2 cellular contexts compared by ENCODE assay signal in the genomic region with DNA sequence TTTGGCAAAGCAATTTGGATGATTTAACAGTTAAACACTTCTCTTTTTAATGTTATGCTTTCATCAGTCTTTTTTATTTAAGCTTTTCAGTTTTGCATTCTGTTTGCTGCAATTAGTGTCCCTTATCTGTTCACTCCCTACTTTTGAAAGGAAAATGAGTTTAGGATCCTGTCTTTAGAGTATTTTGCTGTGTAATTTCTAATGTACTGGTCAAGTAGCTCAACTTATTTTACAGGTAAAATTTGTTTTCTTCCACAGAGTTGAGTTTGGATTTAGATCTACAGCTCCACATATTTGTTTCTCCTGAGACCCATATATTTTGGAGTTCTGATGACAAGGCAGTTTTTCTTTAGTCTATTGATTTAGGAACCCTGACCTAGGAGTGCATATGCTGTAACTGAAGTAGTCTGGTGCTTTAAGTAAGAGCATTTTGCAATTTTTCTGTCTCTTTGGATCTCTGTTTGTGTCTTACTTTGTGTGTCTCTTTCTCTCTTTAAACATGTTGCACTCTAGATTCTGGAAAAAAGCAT.
A peak's percentile ranks its signal among the peaks of the same experiment; 100 is the strongest.
TF ChIP-seq lines count a peak whose summit lies in the region.

No MANE protein-coding gene starts in this region.

TF ChIP-seq in A549, 52 proteins besides CTCF, POLR2A, EP300 and RAD21:
- TF ChIP-seq SMC3 (IDR thresholded peaks at IDR 0.05) (no peak), EHF (CRISPR knock-in tag; IDR thresholded peaks at IDR 0.05) (no peak), RCOR1 (IDR thresholded peaks at IDR 0.05; ENCODE audit: low read depth, low read length) (no peak), ESRRA (IDR thresholded peaks at IDR 0.05; ENCODE audit: borderline replicate concordance, low read length) (no peak), USF2 (IDR thresholded peaks at IDR 0.05) (no peak), MAFK (IDR thresholded peaks at IDR 0.05; ENCODE audit: partially characterized antibody) (peak; percentile 76), HOXA7 (CRISPR knock-in tag; IDR thresholded peaks at IDR 0.05) (no peak)
- TF ChIP-seq, protein P1, sequence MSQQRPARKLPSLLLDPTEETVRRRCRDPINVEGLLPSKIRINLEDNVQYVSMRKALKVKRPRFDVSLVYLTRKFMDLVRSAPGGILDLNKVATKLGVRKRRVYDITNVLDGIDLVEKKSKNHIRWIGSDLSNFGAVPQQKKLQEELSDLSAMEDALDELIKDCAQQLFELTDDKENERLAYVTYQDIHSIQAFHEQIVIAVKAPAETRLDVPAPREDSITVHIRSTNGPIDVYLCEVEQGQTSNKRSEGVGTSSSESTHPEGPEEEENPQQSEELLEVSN (IDR thresholded peaks at IDR 0.05; ENCODE audit: borderline replicate concordance, low read depth) = no peak

TF ChIP-seq in HEK293, 187 proteins besides CTCF, POLR2A, EP300 and RAD21:
- TF ChIP-seq, protein P2, sequence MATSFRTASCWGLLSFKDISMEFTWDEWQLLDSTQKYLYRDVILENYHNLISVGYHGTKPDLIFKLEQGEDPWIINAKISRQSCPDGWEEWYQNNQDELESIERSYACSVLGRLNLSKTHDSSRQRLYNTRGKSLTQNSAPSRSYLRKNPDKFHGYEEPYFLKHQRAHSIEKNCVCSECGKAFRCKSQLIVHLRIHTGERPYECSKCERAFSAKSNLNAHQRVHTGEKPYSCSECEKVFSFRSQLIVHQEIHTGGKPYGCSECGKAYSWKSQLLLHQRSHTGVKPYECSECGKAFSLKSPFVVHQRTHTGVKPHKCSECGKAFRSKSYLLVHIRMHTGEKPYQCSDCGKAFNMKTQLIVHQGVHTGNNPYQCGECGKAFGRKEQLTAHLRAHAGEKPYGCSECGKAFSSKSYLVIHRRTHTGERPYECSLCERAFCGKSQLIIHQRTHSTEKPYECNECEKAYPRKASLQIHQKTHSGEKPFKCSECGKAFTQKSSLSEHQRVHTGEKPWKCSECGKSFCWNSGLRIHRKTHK (tag by site-specific recombination; IDR thresholded peaks at IDR 0.05) = no peak
- TF ChIP-seq, protein P3, sequence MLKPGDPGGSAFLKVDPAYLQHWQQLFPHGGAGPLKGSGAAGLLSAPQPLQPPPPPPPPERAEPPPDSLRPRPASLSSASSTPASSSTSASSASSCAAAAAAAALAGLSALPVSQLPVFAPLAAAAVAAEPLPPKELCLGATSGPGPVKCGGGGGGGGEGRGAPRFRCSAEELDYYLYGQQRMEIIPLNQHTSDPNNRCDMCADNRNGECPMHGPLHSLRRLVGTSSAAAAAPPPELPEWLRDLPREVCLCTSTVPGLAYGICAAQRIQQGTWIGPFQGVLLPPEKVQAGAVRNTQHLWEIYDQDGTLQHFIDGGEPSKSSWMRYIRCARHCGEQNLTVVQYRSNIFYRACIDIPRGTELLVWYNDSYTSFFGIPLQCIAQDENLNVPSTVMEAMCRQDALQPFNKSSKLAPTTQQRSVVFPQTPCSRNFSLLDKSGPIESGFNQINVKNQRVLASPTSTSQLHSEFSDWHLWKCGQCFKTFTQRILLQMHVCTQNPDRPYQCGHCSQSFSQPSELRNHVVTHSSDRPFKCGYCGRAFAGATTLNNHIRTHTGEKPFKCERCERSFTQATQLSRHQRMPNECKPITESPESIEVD (tag by site-specific recombination; IDR thresholded peaks at IDR 0.05) = peak; percentile 89
- 0 out of 2 replicates have a peak, but pooled peaks have one; percentile 1 for TF ChIP-seq ZNF561 (tag by site-specific recombination; IDR thresholded peaks at IDR 0.05; ENCODE audit: borderline replicate concordance)
- TF ChIP-seq WT1 (tag by site-specific recombination; IDR thresholded peaks at IDR 0.05) = peak; percentile 65
- TF ChIP-seq RBAK (tag by site-specific recombination; IDR thresholded peaks at IDR 0.05) = no peak
